ENCODE assay signal across 9 cellular contexts in genomic region chr2:176096243-176096985, GRCh38. TPM values are rescaled to one million over a fixed set of nuclear protein-coding genes. Genes with fewer than 3 reads are reported as not detected.
DNase-seq lines count a peak whose midpoint lies in the region; ATAC-seq and TF ChIP-seq lines count a peak whose summit lies in the region.
"Had no signal": no experiment of that assay in that cellular context is flagged by ENCODE, and none has a peak within 500 bp of the region (broad histone marks: within the 10 kb centered on the region; RNA-seq: fewer than 3 reads in every experiment).

No MANE protein-coding gene starts in this region.

- in situ Hi-C loops in Panc1 (cut with HindIII; ENCODE audit: low pct_unique_long_range_greater_than_20kb, low sequenced_read_pairs) = no loop called here

- peaks cover 13% of the 10 kb centered on the region for H3K4me1 ChIP-seq in Panc1 (ENCODE audit: control insufficient read depth, insufficient read depth, low read length)

- CTCF ChIA-PET in Panc1 (lab: Charles Lee) = interaction anchor here (0.6 to 2.2 kb wide), 3 partner anchors 8 to 864 kb away, joined by 3 to 14 read pairs (median 7); no protein-coding TSS in a partner anchor

- no peak for TF ChIP-seq CTCF in Panc1 (IDR thresholded peaks at IDR 0.05)

- no peaks in the 10 kb centered on the region for H3K36me3 ChIP-seq in Panc1 (ENCODE audit: control insufficient read depth, insufficient read depth, low read length)

- H3K9me3 ChIP-seq in Panc1 (ENCODE audit: control insufficient read depth, insufficient read depth, low read depth, low read length) = no peaks in the 10 kb centered on the region

- ATAC-seq in Panc1 (no peak), HG03196 (IDR thresholded peaks at IDR 0.05; ENCODE audit: unreplicated experiment) (no peak), HG02885 (IDR thresholded peaks at IDR 0.05; ENCODE audit: poor library complexity, unreplicated experiment) (no peak)

- peaks cover 5% of the 10 kb centered on the region for H3K27me3 ChIP-seq in Panc1 (ENCODE audit: control insufficient read depth, insufficient read depth, low read length)

- intact Hi-C loops in Panc1 (cut with micrococcal nuclease; ENCODE audit: unreplicated experiment) = loop anchor here (5.0 kb wide), 3 partner anchors 844 to 1399 kb away; no protein-coding TSS in a partner anchor

- H3K4me3 ChIP-seq in Panc1 (ENCODE audit: low read depth in 2 of 2, low read length in 2 of 2) = peak overlapping the region; percentile 52 to 87
- peak overlapping the region in 6 of 7 experiments; percentile 1 to 37 (median 18) for H3K4me3 ChIP-seq in skin epidermis

- POLR2A ChIA-PET in Panc1 (lab: Charles Lee) = no interaction called here

- DNase-seq in DMS79 treated with DMSO at 0.1 percent for 48 hours (lab: John Stamatoyannopoulos, UW) (peak; percentile 39), DMS79 (lab: John Stamatoyannopoulos, UW) (no peak), Panc1 (ENCODE audit: low read depth, low spot score) (no peak), epithelial cell of prostate (ENCODE audit: low read depth, low spot score) (no peak), NCI-H1417 (lab: John Stamatoyannopoulos, UW) (no peak)

- H3K27ac ChIP-seq in Panc1 (ENCODE audit: low read length) (peak overlapping the region; percentile 75), epithelial cell of prostate (peak overlapping the region; percentile 54), skin epidermis (peak overlapping the region in 3 of 21 experiments; percentile 11 to 82 (median 63))
- H3K27ac ChIP-seq: 22Rv1 had no signal

- BruUV-seq in Panc1 (replicated peaks; lab: Mats Ljungman, UMichigan) = no TSS peak

RNA-seq across cellular contexts. Expression of gene HOXD12, which starts 3.2 kb away (rescaled TPM):
- 0.13 TPM for total RNA-seq in Panc1 (2021; ENCODE audit: unreplicated experiment)
- not detected for polyA plus RNA-seq in Panc1 (2012; ENCODE audit: insufficient read length)

RNA-seq across cellular contexts. Expression of gene HOXD13, which starts 3.9 kb away (rescaled TPM):
- not detected for total RNA-seq in Panc1 (2021; ENCODE audit: unreplicated experiment)
- polyA plus RNA-seq in Panc1 (2012; ENCODE audit: insufficient read length) = not detected

RNA-seq across cellular contexts. Expression of gene HOXD11, which starts 10.7 kb away (rescaled TPM):
- total RNA-seq in Panc1 (2021; ENCODE audit: unreplicated experiment) = 0.49 TPM
- 0.35 TPM for polyA plus RNA-seq in Panc1 (2012; ENCODE audit: insufficient read length)

RNA-seq across cellular contexts. Expression of gene EVX2, which starts 12.7 kb away (rescaled TPM):
- total RNA-seq in Panc1 (2021; ENCODE audit: unreplicated experiment) = not detected
- not detected for polyA plus RNA-seq in Panc1 (2012; ENCODE audit: insufficient read length)

RNA-seq across cellular contexts. Expression of gene HOXD10, which starts 20.2 kb away (rescaled TPM):
- total RNA-seq in Panc1 (2021; ENCODE audit: unreplicated experiment) = not detected
- polyA plus RNA-seq in Panc1 (2012; ENCODE audit: insufficient read length) = 0.46 TPM
